In the genomic region with DNA sequence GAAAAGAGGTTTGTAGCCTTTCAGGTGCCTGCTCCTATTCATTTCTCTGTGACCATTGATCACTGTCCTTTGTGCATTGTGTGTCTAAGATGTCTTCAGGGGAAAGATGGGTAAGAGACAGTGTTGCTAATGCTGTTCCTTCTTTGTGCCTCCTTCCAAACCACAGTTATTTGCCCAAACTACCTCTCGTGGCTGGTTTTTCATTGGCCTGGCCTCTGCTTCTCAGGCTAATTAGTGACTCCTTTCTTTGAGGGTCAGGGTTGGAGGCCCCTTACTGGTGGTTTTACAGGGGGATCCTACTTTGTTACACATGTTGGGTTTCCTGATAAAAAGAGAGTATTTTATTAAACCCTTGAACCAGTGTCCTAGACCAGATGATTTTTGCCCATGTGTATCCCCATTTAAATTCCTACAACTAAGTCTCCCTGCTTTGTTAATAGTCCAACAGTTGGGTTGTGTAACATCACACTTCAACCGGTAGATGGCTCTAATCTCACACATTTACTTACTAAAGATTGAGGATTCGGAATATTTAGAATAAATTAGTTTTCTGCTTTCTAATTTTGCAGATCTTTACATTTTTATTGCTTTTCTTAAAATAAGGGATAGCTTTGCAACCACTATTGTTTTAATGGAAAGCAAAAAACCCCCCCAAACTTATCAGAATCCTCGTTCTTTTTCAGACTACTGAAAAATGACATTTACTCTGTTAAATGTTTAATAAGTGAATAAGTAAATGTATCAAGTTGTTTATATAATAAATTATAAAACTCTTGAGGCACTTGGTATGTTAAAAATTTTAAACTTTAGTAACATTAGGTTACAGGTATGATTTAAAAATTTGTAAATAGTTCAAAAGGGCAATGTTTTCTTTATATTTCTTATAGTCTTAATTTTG, we compare ENCODE assay signal across 8 cellular contexts. TPM values are rescaled to one million over a fixed set of nuclear protein-coding genes. Genes with fewer than 3 reads are reported as not detected.
A peak's percentile ranks its signal among the peaks of the same experiment; 100 is the strongest.
DNase-seq lines count a peak whose midpoint lies in the region; ATAC-seq and TF ChIP-seq lines count a peak whose summit lies in the region.

No MANE protein-coding gene starts in this region.

- H3K27me3 ChIP-seq in ascending aorta (no peaks in the 10 kb centered on the region), spleen (replicated peaks in 1 of 7) (no peaks in the 10 kb centered on the region)

- intact Hi-C loops in ascending aorta (cut with DNase I), result loop anchor here (2.0 to 10.0 kb wide), 3 partner anchors 589 to 1757 kb away; no protein-coding TSS in a partner anchor
- intact Hi-C loops in spleen (cut with DNase I; ENCODE audit: low total_unique reads), result loop anchor here (5.0 kb wide), 1 partner anchor 70 kb away; no protein-coding TSS in a partner anchor

- no peak for TF ChIP-seq POLR2A in spleen (IDR thresholded peaks at IDR 0.05)

- DNase-seq in Ammon's horn (ENCODE audit: low spot score) (peak; percentile 71), NCI-H226 (peak; percentile 46), ascending aorta (ENCODE audit: low spot score in 2 of 2) (no peak), iPS-NIHi7 (ENCODE audit: extremely low spot score) (peak; percentile 26), spleen (no peak), epidermal melanocyte (ENCODE audit: insufficient read length, low spot score) (no peak)

- no peak for ATAC-seq in HG03521 (IDR thresholded peaks at IDR 0.05; ENCODE audit: unreplicated experiment)

- H3K4me3 ChIP-seq in GM12875 (ENCODE audit: low read depth, low read length), result peak overlapping the region; percentile 7
- H3K4me3 ChIP-seq in ascending aorta, result peak overlapping the region; percentile 73 to 84
- peak overlapping the region in 6 of 8 donors; percentile 4 to 99 (median 90) for H3K4me3 ChIP-seq in spleen

- peaks cover 10 to 21% of the 10 kb centered on the region in 2 donors for H3K4me1 ChIP-seq in ascending aorta
- peaks cover 30 to 71% (median 58%) of the 10 kb centered on the region in 6 donors for H3K4me1 ChIP-seq in spleen

- 11 to 19% (median 16%) methylated on average over 4 of the region's 4 CpGs for WGBS in spleen, 5 donors

- H3K36me3 ChIP-seq in ascending aorta, result peaks cover 0 to 5% of the 10 kb centered on the region in 2 donors
- peaks cover 0 to 24% (median 0%) of the 10 kb centered on the region in 6 donors for H3K36me3 ChIP-seq in spleen

- H3K27ac ChIP-seq in ascending aorta (no peak overlapping the region), spleen (no peak overlapping the region)

- H3K9me3 ChIP-seq in ascending aorta, result no peaks in the 10 kb centered on the region
- no peaks in the 10 kb centered on the region for H3K9me3 ChIP-seq in spleen

- TF ChIP-seq CTCF in GM12875 (IDR thresholded peaks at IDR 0.05; ENCODE audit: borderline replicate concordance, insufficient read depth, low read depth, low read length) (peak; percentile 56; the same call in 1 of the 2 replicates), ascending aorta (IDR thresholded peaks at IDR 0.05) (peak; percentile 22 to 80 (median 74)), spleen (IDR thresholded peaks at IDR 0.05 in 8 of 11, conservative IDR thresholded peaks at IDR 0.05 in 3 of 11) (peak; percentile 43 to 77 (median 67))

RNA-seq across cellular contexts. Expression of a gene that starts 2.4 kb away (rescaled TPM):
- total RNA-seq in ascending aorta (6.5 TPM), spleen (10 to 100 TPM in 3 of 7 donors, 1 to 10 TPM in 4; 8.9 to 12.7 (median 10.0) TPM)
- polyA plus RNA-seq in spleen, result 1 to 10 TPM; 4.7 to 8.2 (median 6.8) TPM

RNA-seq across cellular contexts. Expression of a gene that starts 32.2 kb away (rescaled TPM):
- total RNA-seq in ascending aorta, result 4.8 TPM
- total RNA-seq in spleen, result 10 to 100 TPM in 1 of 7 donors, 1 to 10 TPM in 6; 2.0 to 13.3 (median 3.2) TPM
- under 1 TPM; 0.52 to 0.93 (median 0.65) TPM for polyA plus RNA-seq in spleen

Comparison
In these comparisons a context has a peak if more than half of its experiments do, and no peak if none do; other contexts are left out.
1. DNase-seq: peak in Ammon's horn (single experiment), NCI-H226 (single experiment) and iPS-NIHi7 (single experiment); none in ascending aorta (0 of 2), spleen (single experiment) and epidermal melanocyte (single experiment).
2. H3K4me3 ChIP-seq: peak in every context shown above with its lines; median percentile 90 in spleen; 78 in ascending aorta; 7 in GM12875.
3. Peak in every context shown above with its lines, with median percentiles within 50 percentile points of each other: CTCF ChIP-seq.